ENCODE assay signal across 8 cellular contexts in the genomic region with DNA sequence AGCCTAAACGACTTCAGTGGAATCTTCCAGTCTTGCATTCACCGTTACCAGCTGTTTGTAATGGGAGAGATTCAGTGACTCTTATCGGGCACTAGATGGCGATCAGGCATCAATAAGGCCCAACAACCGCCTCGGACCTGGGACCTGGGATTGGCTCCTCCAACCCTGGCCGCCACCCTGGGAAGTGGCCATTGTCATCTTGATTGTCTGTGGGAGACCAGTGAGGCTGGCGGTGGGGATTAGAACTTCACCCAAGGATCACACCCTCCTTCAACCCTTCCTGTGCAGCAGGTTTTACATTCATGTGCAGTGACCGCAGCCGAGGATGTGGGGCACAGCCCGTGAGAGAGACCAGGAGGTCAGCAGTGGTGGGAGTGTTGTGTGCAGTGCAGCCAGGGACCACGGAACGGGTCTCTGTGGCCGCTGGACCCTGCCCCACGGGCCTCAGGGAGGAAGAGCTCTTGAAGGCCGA.
DNase-seq lines count a peak whose midpoint lies in the region; ATAC-seq and TF ChIP-seq lines count a peak whose summit lies in the region.

No MANE protein-coding gene starts in this region.

- peaks cover 0 to 8% of the 10 kb centered on the region in 2 donors for H3K4me1 ChIP-seq in left lung

- TF ChIP-seq CTCF in left lung (IDR thresholded peaks at IDR 0.05): peak; percentile 74 to 78

- DNase-seq in CD1c-positive myeloid dendritic cell (ENCODE audit: extremely low spot score): peak; percentile 66
- peak; percentile 56 for DNase-seq in NCI-H2196 (lab: John Stamatoyannopoulos, UW; ENCODE audit: unreplicated experiment)
- DNase-seq in activated CD4-positive, alpha-beta T cell treated with anti-CD3 and anti-CD28 coated beads for 1 hour: peak; percentile 30
- DNase-seq in cerebellum (ENCODE audit: low spot score): peak; percentile 79
- DNase-seq in left lung: peak; percentile 64 to 78
- DNase-seq in stimulated activated CD4-positive, alpha-beta T cell treated with anti-CD3 and anti-CD28 coated beads, TNF-alpha, amount 100 ng/mL, for 48 hours (ENCODE audit: low read depth in 3 of 3): peak; percentile 20 to 34 (median 25)

- no peak overlapping the region for H3K27ac ChIP-seq in left lung

- no peaks in the 10 kb centered on the region for H3K36me3 ChIP-seq in left lung

- no peaks in the 10 kb centered on the region for H3K9me3 ChIP-seq in left lung

- H3K27me3 ChIP-seq in left lung: peaks cover 0 to 5% of the 10 kb centered on the region in 2 donors

- H3K4me3 ChIP-seq in left lung: no peak overlapping the region

- ATAC-seq in GM21723 (IDR thresholded peaks at IDR 0.05; ENCODE audit: unreplicated experiment) (peak; percentile 56), left lung (peak; percentile 90), HG02759 (IDR thresholded peaks at IDR 0.05; ENCODE audit: unreplicated experiment) (no peak)

- intact Hi-C loops in left lung (cut with DNase I): loop anchor here in 1 of 2 donors (5.0 kb wide), 1 partner anchor 367 kb away; no protein-coding TSS in a partner anchor

Comparison
In these comparisons a context has a peak if more than half of its experiments do, and no peak if none do; other contexts are left out.
1. DNase-seq: peak in every context shown above with its lines; median percentile 79 in cerebellum; 71 in left lung; 66 in CD1c-positive myeloid dendritic cell; 56 in NCI-H2196; 30 in activated CD4-positive, alpha-beta T cell treated with anti-CD3 and anti-CD28 coated beads for 1 hour; 25 in stimulated activated CD4-positive, alpha-beta T cell treated with anti-CD3 and anti-CD28 coated beads, TNF-alpha, amount 100 ng/mL, for 48 hours.